30 cellular contexts compared by ENCODE assay signal in the genomic region with DNA sequence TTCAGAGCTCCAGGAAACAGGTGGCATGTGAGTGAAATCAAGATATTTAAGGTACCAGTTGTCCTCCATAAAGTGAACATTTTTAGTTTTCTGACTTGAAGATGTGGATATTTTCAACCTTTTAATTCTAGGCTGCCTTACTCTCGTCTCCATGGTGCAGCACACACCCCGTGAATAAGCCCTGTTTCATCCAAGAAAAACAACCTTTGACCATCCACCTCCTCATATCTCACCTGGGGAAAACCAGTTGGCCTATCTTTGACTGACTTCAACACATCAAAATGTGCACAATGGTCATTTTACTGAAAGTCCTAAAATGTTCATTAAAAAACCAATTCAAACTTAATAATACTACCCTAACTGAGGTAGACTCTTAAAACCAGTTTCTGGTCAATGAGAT.
"Had no signal": no experiment of that assay in that cellular context is flagged by ENCODE, and none has a peak within 500 bp of the region (broad histone marks: within the 10 kb centered on the region; RNA-seq: fewer than 3 reads in every experiment).

No MANE protein-coding gene starts in this region.

- H3K27me3 ChIP-seq: esophagus squamous epithelium, ovary, sigmoid colon, upper lobe of left lung, vagina had no signal

- H3K4me1 ChIP-seq: prostate gland, sigmoid colon, vagina had no signal

- H3K36me3 ChIP-seq: esophagus squamous epithelium, lower lobe of right lung, ovary, prostate gland, sigmoid colon, upper lobe of left lung, vagina had no signal

- H3K4me3 ChIP-seq: esophagus squamous epithelium, lower lobe of right lung, ovary, prostate gland, sigmoid colon, smooth muscle cell, upper lobe of left lung, vagina had no signal

- DNase-seq: activated CD4-positive, alpha-beta T cell treated with anti-CD3 and anti-CD28 coated beads for 36 hours; activated CD4-positive, CD25-positive, alpha-beta regulatory T cell; activated CD8-positive, alpha-beta memory T cell treated with anti-CD3 and anti-CD28 coated beads, Interleukin-2, amount 10 ng/mL, durations not matched to agents 7 days and 5 days; activated CD8-positive, alpha-beta T cell treated with anti-CD3 and anti-CD28 coated beads, Interleukin-2, amount 10 ng/mL, durations not matched to agents 7 days and 5 days; activated naive CD4-positive, alpha-beta T cell; activated T-cell treated with anti-CD3 and anti-CD28 coated beads for 4 hours; activated T-cell treated with anti-CD3 and anti-CD28 coated beads, Interleukin-2, amount 50 U/mL, for 72 hours; effector CD8-positive, alpha-beta T cell; esophagus squamous epithelium; foreskin melanocyte; islet precursor cell; lower lobe of right lung; mesendoderm; naive B cell; ovary; retina; sigmoid colon; stimulated activated CD4-positive, alpha-beta T cell treated with anti-CD3 and anti-CD28 coated beads, Interleukin-1b, Interleukin-23, amount 100 ng/mL, for 48 hours; stimulated activated CD4-positive, alpha-beta T cell treated with anti-CD3 and anti-CD28 coated beads, Interleukin-4, amount 100 ng/mL, for 4 hours; stimulated activated CD8-positive, alpha-beta memory T cell treated with anti-CD3 and anti-CD28 coated beads, Interleukin-4, amount 100 ng/mL, for 48 hours; stimulated activated naive CD8-positive, alpha-beta T cell treated with anti-CD3 and anti-CD28 coated beads, Interleukin-15, amount 100 ng/mL, for 72 hours; substantia nigra; T-helper 1 cell; upper lobe of left lung had no signal

- H3K9me3 ChIP-seq: esophagus squamous epithelium, lower lobe of right lung, ovary, prostate gland, sigmoid colon, upper lobe of left lung, vagina had no signal

- ATAC-seq: activated CD4-positive, alpha-beta T cell treated with anti-CD3 and anti-CD28 coated beads for 36 hours; activated CD8-positive, alpha-beta memory T cell treated with anti-CD3 and anti-CD28 coated beads, Interleukin-2, amount 10 ng/mL, durations not matched to agents 7 days and 5 days; activated CD8-positive, alpha-beta T cell treated with anti-CD3 and anti-CD28 coated beads, Interleukin-2, amount 10 ng/mL, durations not matched to agents 7 days and 5 days; activated naive CD4-positive, alpha-beta T cell treated with anti-CD3 and anti-CD28 coated beads, Interleukin-2, amount 50 U/mL, for 72 hours; activated T-cell treated with anti-CD3 and anti-CD28 coated beads, Interleukin-2, amount 50 U/mL, for 72 hours; lower lobe of right lung; stimulated activated memory B cell treated with anti-CD40 and anti-IgM and Interleukin-4, amounts not matched to agents 10 μg/mL and 1 μg/mL and 100 μg/mL, for 72 hours; stimulated activated naive CD8-positive, alpha-beta T cell treated with anti-CD3 and anti-CD28 coated beads, Interleukin-15, amount 100 ng/mL, for 72 hours had no signal

- H3K27ac ChIP-seq: epithelial cell of prostate, esophagus squamous epithelium, lower lobe of right lung, ovary, prostate gland, sigmoid colon, upper lobe of left lung, vagina had no signal
